2 cellular contexts compared by ENCODE assay signal in the genomic region with DNA sequence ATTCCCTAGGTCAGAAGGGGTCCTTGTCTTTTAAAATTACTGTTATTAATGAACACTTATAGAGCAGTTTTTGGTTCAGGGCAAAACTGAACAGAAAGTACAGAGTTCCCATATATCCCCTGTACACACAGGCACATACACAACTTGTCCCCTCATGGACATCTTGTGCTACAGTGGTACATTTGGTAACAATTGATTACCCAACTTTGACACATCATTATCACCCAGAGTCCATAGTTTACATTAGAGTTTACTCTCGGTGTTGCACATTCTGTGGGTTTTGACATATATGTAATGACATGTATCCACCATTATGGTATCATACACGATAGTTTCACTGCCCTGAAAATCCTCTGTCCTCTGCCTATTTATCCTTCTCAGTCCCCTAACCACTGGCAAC.
TF ChIP-seq lines count a peak whose summit lies in the region.

No MANE protein-coding gene starts in this region.

TF ChIP-seq in SK-N-SH, 30 proteins besides CTCF, POLR2A, EP300 and RAD21 (continued from another document):
- TF ChIP-seq RCOR1 (IDR thresholded peaks at IDR 0.05; ENCODE audit: low read length): no peak
TF ChIP-seq in SK-N-SH: peak in this region for 0.

TF ChIP-seq in SK-N-SH treated with all-trans-retinoic acid at 6 μM for 48 hours, 23 proteins besides CTCF, POLR2A, EP300 and RAD21 (continued from another document):
- TF ChIP-seq, protein P1, sequence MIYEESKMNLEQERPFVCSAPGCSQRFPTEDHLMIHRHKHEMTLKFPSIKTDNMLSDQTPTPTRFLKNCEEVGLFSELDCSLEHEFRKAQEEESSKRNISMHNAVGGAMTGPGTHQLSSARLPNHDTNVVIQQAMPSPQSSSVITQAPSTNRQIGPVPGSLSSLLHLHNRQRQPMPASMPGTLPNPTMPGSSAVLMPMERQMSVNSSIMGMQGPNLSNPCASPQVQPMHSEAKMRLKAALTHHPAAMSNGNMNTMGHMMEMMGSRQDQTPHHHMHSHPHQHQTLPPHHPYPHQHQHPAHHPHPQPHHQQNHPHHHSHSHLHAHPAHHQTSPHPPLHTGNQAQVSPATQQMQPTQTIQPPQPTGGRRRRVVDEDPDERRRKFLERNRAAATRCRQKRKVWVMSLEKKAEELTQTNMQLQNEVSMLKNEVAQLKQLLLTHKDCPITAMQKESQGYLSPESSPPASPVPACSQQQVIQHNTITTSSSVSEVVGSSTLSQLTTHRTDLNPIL (CRISPR knock-in tag; IDR thresholded peaks at IDR 0.05; ENCODE audit: low read depth): no peak
- no peak for TF ChIP-seq TCF4 (CRISPR knock-in tag; IDR thresholded peaks at IDR 0.05; ENCODE audit: borderline replicate concordance)
- no peak for TF ChIP-seq SNAI2 (CRISPR knock-in tag; IDR thresholded peaks at IDR 0.05)
- no peak for TF ChIP-seq ARNTL (CRISPR knock-in tag; IDR thresholded peaks at IDR 0.05; ENCODE audit: borderline replicate concordance, low read depth)
- no peak for TF ChIP-seq OSR1 (CRISPR knock-in tag; IDR thresholded peaks at IDR 0.05)
- TF ChIP-seq ESRRG (CRISPR knock-in tag; IDR thresholded peaks at IDR 0.05): no peak
- no peak for TF ChIP-seq GLIS3 (CRISPR knock-in tag; IDR thresholded peaks at IDR 0.05)
- no peak for TF ChIP-seq ZNF70 (CRISPR knock-in tag; IDR thresholded peaks at IDR 0.05)
- no peak for TF ChIP-seq TOX (CRISPR knock-in tag; IDR thresholded peaks at IDR 0.05; ENCODE audit: borderline replicate concordance)
- TF ChIP-seq ZFP30 (CRISPR knock-in tag; IDR thresholded peaks at IDR 0.05): no peak
TF ChIP-seq in SK-N-SH treated with all-trans-retinoic acid at 6 μM for 48 hours: peak in this region for 0.
